10 cellular contexts compared by ENCODE assay signal in genomic region chr12:47717046-47717442, GRCh38. TPM values are rescaled to one million over a fixed set of nuclear protein-coding genes. Genes with fewer than 3 reads are reported as not detected.
DNase-seq lines count a peak whose midpoint lies in the region; ATAC-seq and TF ChIP-seq lines count a peak whose summit lies in the region.
"Had no signal": no experiment of that assay in that cellular context is flagged by ENCODE, and none has a peak within 500 bp of the region (broad histone marks: within the 10 kb centered on the region; RNA-seq: fewer than 3 reads in every experiment).

No MANE protein-coding gene starts in this region.

- intact Hi-C loops in heart right ventricle (cut with DNase I) (loop anchor here in 8 of 10 donors (1.0 to 10.0 kb wide), 11 partner anchors 20 to 238 kb away; partner anchors contain the start of gene RAPGEF3 (in 2 of the 8)), Right ventricle myocardium inferior (cut with DNase I) (loop anchor here (1.0 to 10.0 kb wide), 4 partner anchors 20 to 248 kb away; partner anchors contain the start of gene TMEM106C), sigmoid colon (cut with DNase I) (loop anchor here (2.0 kb wide), 1 partner anchor 50 kb away; no protein-coding TSS in a partner anchor)

- no peak for TF ChIP-seq POLR2A in sigmoid colon (IDR thresholded peaks at IDR 0.05)

- no peak overlapping the region for H2AFZ ChIP-seq in hepatocyte

- DNase-seq in heart right ventricle (no peak), Right ventricle myocardium inferior (ENCODE audit: missing footprints) (no peak), hepatocyte (ENCODE audit: low spot score) (no peak), sigmoid colon (no peak), NCI-H226 (no peak), AG08395 (ENCODE audit: low spot score) (no peak), HUDEP-2 (lab: John Stamatoyannopoulos, UW; ENCODE audit: unreplicated experiment in 76 of 76) (no peak)
- no peak for DNase-seq in activated CD4-positive, alpha-beta T cell treated with anti-CD3 and anti-CD28 coated beads, Interleukin-2, amount 50 U/mL, for 4 hours

- TF ChIP-seq CTCF in heart right ventricle (IDR thresholded peaks at IDR 0.05) (no peak), hepatocyte (IDR thresholded peaks at IDR 0.05; ENCODE audit: poor library complexity) (no peak), sigmoid colon (IDR thresholded peaks at IDR 0.05) (no peak)

- no peaks in the 10 kb centered on the region for H3K79me2 ChIP-seq in hepatocyte

- no peaks in the 10 kb centered on the region for H3K9me3 ChIP-seq in heart right ventricle
- H3K9me3 ChIP-seq in hepatocyte (ENCODE audit: low read depth), result no peaks in the 10 kb centered on the region
- H3K9me3 ChIP-seq in sigmoid colon, result no peaks in the 10 kb centered on the region

- H4K20me1 ChIP-seq in hepatocyte (ENCODE audit: insufficient read depth, poor library complexity, severe bottlenecking), result no peaks in the 10 kb centered on the region

- H3K4me3 ChIP-seq in heart right ventricle (peak overlapping the region in 1 of 10 donors; percentile 4), hepatocyte (no peak overlapping the region), sigmoid colon (no peak overlapping the region)
- H3K4me3 ChIP-seq: SK-N-MC had no signal

- H3K27ac ChIP-seq in heart right ventricle (peak overlapping the region; percentile 82 to 97 (median 94)), hepatocyte (no peak overlapping the region), sigmoid colon (peak overlapping the region; percentile 79 to 88 (median 85))
- H3K27ac ChIP-seq: SK-N-MC had no signal

- no peak for TF ChIP-seq EP300 in sigmoid colon (IDR thresholded peaks at IDR 0.05)

- H3K4me1 ChIP-seq in heart right ventricle (peaks cover 31 to 49% (median 47%) of the 10 kb centered on the region in 9 donors), hepatocyte (ENCODE audit: insufficient read depth) (peaks cover 10% of the 10 kb centered on the region), sigmoid colon (peaks cover 0 to 46% (median 38%) of the 10 kb centered on the region in 4 donors)

- peak overlapping the region; percentile 59 for H3K4me2 ChIP-seq in hepatocyte

- WGBS in heart right ventricle, 2 donors, result 73 to 75% methylated on average over 6 of the region's 6 CpGs
- 89% methylated on average over 6 of the region's 6 CpGs for WGBS in hepatocyte (ENCODE audit: low lambda C conversion rate, missing lambda C conversion rate)
- WGBS in sigmoid colon, 2 donors, result 81 to 87% methylated on average over 6 of the region's 6 CpGs

- H3K27me3 ChIP-seq in heart right ventricle, result no peaks in the 10 kb centered on the region
- no peaks in the 10 kb centered on the region for H3K27me3 ChIP-seq in hepatocyte
- no peaks in the 10 kb centered on the region for H3K27me3 ChIP-seq in sigmoid colon

- H3K9me2 ChIP-seq in hepatocyte (replicated peaks; ENCODE audit: insufficient read depth), result no peaks in the 10 kb centered on the region

- H3K36me3 ChIP-seq in heart right ventricle (peaks cover 0 to 4% (median 0%) of the 10 kb centered on the region in 9 donors), hepatocyte (replicated peaks; ENCODE audit: insufficient read depth, low read depth) (no peaks in the 10 kb centered on the region), sigmoid colon (peaks cover 0 to 14% (median 0%) of the 10 kb centered on the region in 4 donors)

- ATAC-seq in heart right ventricle, result peak in 1 of 8 donors; percentile 28
- ATAC-seq in Right ventricle myocardium inferior, result no peak

RNA-seq across cellular contexts. Expression of gene ENDOU, which starts 8.2 kb away (rescaled TPM):
- total RNA-seq in heart right ventricle (under 1 TPM in 9 of 10 donors, not detected in 1; 0.11 to 0.56 (median 0.31) TPM), Right ventricle myocardium inferior (not detected), hepatocyte (0.30 and 1.8 TPM in 2 replicates), sigmoid colon (1 to 10 TPM in 1 of 4 donors, under 1 TPM in 2, not detected in 1; 0.36 to 1.6 (median 0.49) TPM)
- polyA plus RNA-seq in heart right ventricle (under 1 TPM; 0.26 to 0.29 TPM), hepatocyte (1.0 TPM in 1 of 2 replicates, not detected in the other), sigmoid colon (under 1 TPM in 1 of 3 donors, not detected in 2; 0.25 TPM)
- total RNA-seq: WTC11 had no signal

RNA-seq across cellular contexts. Expression of gene RPAP3, which starts 11.2 kb away (rescaled TPM):
- total RNA-seq in heart right ventricle, result 10 to 100 TPM; 18.6 to 28.0 (median 21.8) TPM
- polyA plus RNA-seq in heart right ventricle, result 10 to 100 TPM in 1 of 2 donors, 1 to 10 TPM in 1; 4.8 to 10.1 TPM
- total RNA-seq in Right ventricle myocardium inferior, result 24.4 TPM
- total RNA-seq in hepatocyte, result 21.7 and 28.1 TPM in 2 replicates
- 23.4 and 31.6 TPM in 2 replicates for polyA plus RNA-seq in hepatocyte
- 10 to 100 TPM; 21.0 to 29.3 (median 25.6) TPM for total RNA-seq in sigmoid colon
- polyA plus RNA-seq in sigmoid colon, result 10 to 100 TPM in 2 of 3 donors, 1 to 10 TPM in 1; 6.7 to 14.5 (median 10.2) TPM

RNA-seq across cellular contexts. Expression of gene RAPGEF3, which starts 41.6 kb away (rescaled TPM):
- total RNA-seq in heart right ventricle (10 to 100 TPM in 9 of 10 donors, 1 to 10 TPM in 1; 9.5 to 54.9 (median 19.8) TPM), Right ventricle myocardium inferior (37.3 TPM), hepatocyte (1.0 and 2.6 TPM in 2 replicates), sigmoid colon (10 to 100 TPM; 13.8 to 36.8 (median 14.6) TPM)
- polyA plus RNA-seq in heart right ventricle (100 to 1,000 TPM in 1 of 2 donors, 10 to 100 TPM in 1; 22.4 to 173 TPM), hepatocyte (1.6 and 2.1 TPM in 2 replicates), sigmoid colon (10 to 100 TPM in 1 of 3 donors, 1 to 10 TPM in 2; 3.9 to 16.2 (median 4.2) TPM)

RNA-seq across cellular contexts. Expression of gene SLC48A1, which starts 56.0 kb away (rescaled TPM):
- total RNA-seq in heart right ventricle (10 to 100 TPM; 18.6 to 31.9 (median 22.1) TPM), Right ventricle myocardium inferior (23.2 TPM), hepatocyte (11.2 and 13.0 TPM in 2 replicates), sigmoid colon (10 to 100 TPM; 30.3 to 46.6 (median 32.2) TPM)
- polyA plus RNA-seq in heart right ventricle (10 to 100 TPM; 12.6 to 26.2 TPM), hepatocyte (20.2 and 22.6 TPM in 2 replicates), sigmoid colon (10 to 100 TPM in 2 of 3 donors, 1 to 10 TPM in 1; 6.9 to 14.2 (median 12.0) TPM)
